Comparison of ENCODE assay signal across 8 cellular contexts in the genomic region with DNA sequence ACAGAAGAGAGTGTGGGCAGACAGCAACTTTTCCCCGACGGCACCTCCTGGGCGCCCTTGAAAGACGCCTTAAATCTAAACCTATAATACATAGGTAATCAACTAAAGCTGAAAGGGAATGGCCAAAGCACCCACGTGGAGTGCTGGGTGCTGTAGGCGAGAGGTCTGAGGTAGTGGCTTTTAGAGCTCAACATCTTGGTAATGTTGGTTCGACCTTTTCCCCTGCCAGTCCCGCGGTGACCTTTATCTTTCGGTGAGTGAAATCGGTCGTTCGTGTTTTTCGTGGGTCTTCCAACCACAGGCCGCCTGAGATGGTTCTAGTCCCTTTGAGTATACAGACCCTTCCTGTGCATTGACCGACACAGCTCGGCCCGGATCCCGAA. TPM values are rescaled to one million over a fixed set of nuclear protein-coding genes. Genes with fewer than 3 reads are reported as not detected.
DNase-seq lines count a peak whose midpoint lies in the region; ATAC-seq, FAIRE-seq and TF ChIP-seq lines count a peak whose summit lies in the region.

No MANE protein-coding gene starts in this region.

- no peaks in the 10 kb centered on the region for H3K79me2 ChIP-seq in endothelial cell of umbilical vein (ENCODE audit: control insufficient read depth, insufficient read depth, low read length)

- H4K20me1 ChIP-seq in endothelial cell of umbilical vein (replicated peaks; ENCODE audit: control insufficient read depth, extremely low read depth, insufficient read depth, low read length), result no peaks in the 10 kb centered on the region

- H3K9me3 Mint-ChIP-seq in CD14-positive monocyte, result peaks cover 8 to 46% (median 34%) of the 10 kb centered on the region in 7 donors

- H3K27ac ChIP-seq in endothelial cell of umbilical vein (ENCODE audit: insufficient read depth, low read depth, low read length), result no peak overlapping the region
- no peak overlapping the region for H3K27ac ChIP-seq in adrenal gland

- no peaks in the 10 kb centered on the region for H3K9me1 ChIP-seq in endothelial cell of umbilical vein (replicated peaks; ENCODE audit: control insufficient read depth, extremely low read depth, insufficient read depth, low read length)

- no peaks in the 10 kb centered on the region for H3K36me3 ChIP-seq in NT2/D1 (ENCODE audit: insufficient read depth, insufficient read length, low read length)
- no peaks in the 10 kb centered on the region for H3K36me3 ChIP-seq in endothelial cell of umbilical vein (ENCODE audit: control insufficient read depth in 2 of 2, extremely low read depth in 1 of 2, insufficient read depth in 2 of 2, low read length in 2 of 2)
- H3K36me3 ChIP-seq in adrenal gland (replicated peaks in 1 of 2), result no peaks in the 10 kb centered on the region

- peak overlapping the region in 1 of 7 donors; percentile 27 for H3K27ac Mint-ChIP-seq in CD14-positive monocyte

- FAIRE-seq in endothelial cell of umbilical vein (lab: Jason Lieb, UNC), result no peak
- no peak for FAIRE-seq in H54 (lab: Jason Lieb, UNC)

- H3K27me3 Mint-ChIP-seq in CD14-positive monocyte (ENCODE audit: low read depth in 3 of 3), result peaks cover 91 to 94% (median 92%) of the 10 kb centered on the region in 3 donors

- dilution Hi-C loops in endothelial cell of umbilical vein (cut with MboI; ENCODE audit: extremely low pct_ligation_motif_present, low sequenced_read_pairs), result no loop called here

- H3K4me1 ChIP-seq in NT2/D1 (ENCODE audit: insufficient read depth, insufficient read length) (no peaks in the 10 kb centered on the region), endothelial cell of umbilical vein (ENCODE audit: control insufficient read depth, extremely low read depth, insufficient read depth, low read length) (peaks cover 24% of the 10 kb centered on the region), adrenal gland (replicated peaks in 1 of 2) (peaks cover 3 to 22% of the 10 kb centered on the region in 2 donors)

- CTCF ChIA-PET in endothelial cell of umbilical vein (lab: Charles Lee), result interaction anchor here (3.0 kb wide), 2 partner anchors 19 to 50 kb away, joined by 17 to 20 read pairs; no protein-coding TSS in a partner anchor

- 1 to 3% (median 1%) methylated on average over 18 to 19 of the region's 19 CpGs for WGBS in adrenal gland, 4 donors

- H3K9me3 ChIP-seq in NT2/D1 (ENCODE audit: insufficient read depth, low read length) (no peaks in the 10 kb centered on the region), endothelial cell of umbilical vein (replicated peaks; ENCODE audit: control insufficient read depth, insufficient read depth, low read length) (no peaks in the 10 kb centered on the region), adrenal gland (replicated peaks in 1 of 3) (no peaks in the 10 kb centered on the region)

- intact Hi-C loops in CD14-positive monocyte (cut with micrococcal nuclease) (loop anchor here in 1 of 2 donors (5.0 kb wide), 1 partner anchor 50 kb away; a partner anchor contains a TSS), endothelial cell of umbilical vein (cut with micrococcal nuclease) (loop anchor here (1.0 to 5.0 kb wide), 3 partner anchors 19 to 170 kb away; a partner anchor contains a TSS), adrenal gland (cut with DNase I) (no loop called here)

- POLR2A ChIA-PET in endothelial cell of umbilical vein (lab: Charles Lee), result no interaction called here

- peak overlapping the region; percentile 44 for H3K4me3 ChIP-seq in NT2/D1 (ENCODE audit: insufficient read length, low read depth)
- peak overlapping the region in 2 of 3 experiments; percentile 17 to 49 for H3K4me3 ChIP-seq in endothelial cell of umbilical vein (replicated peaks in 1 of 3; ENCODE audit: insufficient read depth in 1 of 3, low read depth in 1 of 3, low read length in 3 of 3)
- H3K4me3 ChIP-seq in retinal pigment epithelial cell (ENCODE audit: low read length), result peak overlapping the region; percentile 57
- peak overlapping the region in 1 of 4 donors; percentile 9 for H3K4me3 ChIP-seq in adrenal gland

- no peak overlapping the region for H2AFZ ChIP-seq in endothelial cell of umbilical vein (ENCODE audit: low read depth, low read length)

- no peak for TF ChIP-seq POLR2A in endothelial cell of umbilical vein (IDR thresholded peaks at IDR 0.05; ENCODE audit: low read depth, low read length)
- no peak for TF ChIP-seq POLR2A in adrenal gland (IDR thresholded peaks at IDR 0.05)
- TF ChIP-seq POLR2A in H54 (IDR thresholded peaks at IDR 0.05; ENCODE audit: low read depth, low read length), result no peak

- peaks cover 39% of the 10 kb centered on the region for H3K4me1 Mint-ChIP-seq in CD14-positive monocyte

- H3K27me3 ChIP-seq in NT2/D1 (ENCODE audit: insufficient read depth, insufficient read length) (peaks cover 18% of the 10 kb centered on the region), endothelial cell of umbilical vein (ENCODE audit: control insufficient read depth in 2 of 2, insufficient read depth in 2 of 2, low read length in 2 of 2) (peaks cover 24 to 40% of the 10 kb centered on the region in 2 experiments), adrenal gland (peaks cover 27% of the 10 kb centered on the region)

- TF ChIP-seq CTCF in CD14-positive monocyte (IDR thresholded peaks at IDR 0.05) (no peak), endothelial cell of umbilical vein (IDR thresholded peaks at IDR 0.05; ENCODE audit: extremely low read depth in 1 of 2, insufficient read depth in 1 of 2, low read depth in 1 of 2, low read length in 2 of 2) (no peak), retinal pigment epithelial cell (conservative IDR thresholded peaks at IDR 0.05; ENCODE audit: low read depth, low read length) (no peak), adrenal gland (IDR thresholded peaks at IDR 0.05) (no peak)

- peak overlapping the region; percentile 78 to 88 for H3K4me3 Mint-ChIP-seq in CD14-positive monocyte

- peak overlapping the region; percentile 57 for H3K9ac ChIP-seq in NT2/D1 (ENCODE audit: insufficient read length, low read depth)
- H3K9ac ChIP-seq in endothelial cell of umbilical vein (replicated peaks; ENCODE audit: extremely low read depth, insufficient read depth, low read length), result no peak overlapping the region

- H3K36me3 Mint-ChIP-seq in CD14-positive monocyte, result peaks cover 8 to 25% of the 10 kb centered on the region in 2 donors

- H3K4me2 ChIP-seq in endothelial cell of umbilical vein (ENCODE audit: insufficient read depth, low read length), result peak overlapping the region; percentile 68

- DNase-seq in CD14-positive monocyte (ENCODE audit: low spot score) (no peak), NT2/D1 (ENCODE audit: low read depth, low spot score) (no peak), endothelial cell of umbilical vein (ENCODE audit: low read depth, low spot score) (no peak), retinal pigment epithelial cell (ENCODE audit: low read depth) (no peak), adrenal gland (no peak), H54 (ENCODE audit: insufficient read length, low spot score) (no peak)

- ATAC-seq in GM19467 (IDR thresholded peaks at IDR 0.05; ENCODE audit: unreplicated experiment) (peak; percentile 19), HG02884 (IDR thresholded peaks at IDR 0.05; ENCODE audit: unreplicated experiment) (no peak)

- BruUV-seq in endothelial cell of umbilical vein (replicated peaks; lab: Mats Ljungman, UMichigan), result no TSS peak

RNA-seq across cellular contexts. Expression of a gene that starts 9.1 kb away (rescaled TPM):
- not detected for polyA plus RNA-seq in CD14-positive monocyte
- total RNA-seq in endothelial cell of umbilical vein, result not detected in 2 replicates
- polyA plus RNA-seq in endothelial cell of umbilical vein, result not detected in 2 replicates
- polyA plus RNA-seq in endothelial cell of umbilical vein (2011; cell fraction: cytosol; rRNA removed), result not detected in 2 replicates
- polyA plus RNA-seq in endothelial cell of umbilical vein (2011; cell fraction: nucleus; rRNA removed), result not detected in 2 replicates
- not detected in 2 replicates for polyA plus RNA-seq in endothelial cell of umbilical vein (2012)
- not detected in 2 replicates for polyA minus RNA-seq in endothelial cell of umbilical vein
- not detected for polyA minus RNA-seq in endothelial cell of umbilical vein (2011; cell fraction: cytosol; rRNA and poly(A)+ RNA removed)
- not detected in 2 replicates for polyA minus RNA-seq in endothelial cell of umbilical vein (2011; cell fraction: nucleus; rRNA and poly(A)+ RNA removed)
- total RNA-seq in adrenal gland, result not detected
- polyA plus RNA-seq in adrenal gland, result not detected

RNA-seq across cellular contexts. Expression of a gene that starts 41.3 kb away (rescaled TPM):
- not detected for polyA plus RNA-seq in CD14-positive monocyte
- not detected in 2 replicates for total RNA-seq in endothelial cell of umbilical vein
- polyA plus RNA-seq in endothelial cell of umbilical vein, result not detected in 2 replicates
- not detected in 2 replicates for polyA plus RNA-seq in endothelial cell of umbilical vein (2011; cell fraction: cytosol; rRNA removed)
- polyA plus RNA-seq in endothelial cell of umbilical vein (2011; cell fraction: nucleus; rRNA removed), result not detected in 2 replicates
- not detected in 2 replicates for polyA plus RNA-seq in endothelial cell of umbilical vein (2012)
- not detected in 2 replicates for polyA minus RNA-seq in endothelial cell of umbilical vein
- not detected for polyA minus RNA-seq in endothelial cell of umbilical vein (2011; cell fraction: cytosol; rRNA and poly(A)+ RNA removed)
- not detected in 2 replicates for polyA minus RNA-seq in endothelial cell of umbilical vein (2011; cell fraction: nucleus; rRNA and poly(A)+ RNA removed)
- not detected for total RNA-seq in adrenal gland
- not detected for polyA plus RNA-seq in adrenal gland

RNA-seq across cellular contexts. Expression of a gene that starts 44.6 kb away (rescaled TPM):
- polyA plus RNA-seq in CD14-positive monocyte (not detected), endothelial cell of umbilical vein (not detected in 2 replicates), adrenal gland (under 1 TPM in 1 of 3 donors, not detected in 2; 0.57 TPM)
- total RNA-seq in endothelial cell of umbilical vein (not detected in 2 replicates), adrenal gland (not detected)
- not detected in 2 replicates for polyA plus RNA-seq in endothelial cell of umbilical vein (2011; cell fraction: cytosol; rRNA removed)
- not detected in 2 replicates for polyA plus RNA-seq in endothelial cell of umbilical vein (2011; cell fraction: nucleus; rRNA removed)
- not detected in 2 replicates for polyA plus RNA-seq in endothelial cell of umbilical vein (2012)
- polyA minus RNA-seq in endothelial cell of umbilical vein, result not detected in 2 replicates
- polyA minus RNA-seq in endothelial cell of umbilical vein (2011; cell fraction: cytosol; rRNA and poly(A)+ RNA removed), result not detected
- not detected in 2 replicates for polyA minus RNA-seq in endothelial cell of umbilical vein (2011; cell fraction: nucleus; rRNA and poly(A)+ RNA removed)

RNA-seq across cellular contexts. Expression of a gene that starts 51.9 kb away (rescaled TPM):
- polyA plus RNA-seq in CD14-positive monocyte (10 to 100 TPM; 49.1 to 85.8 TPM), endothelial cell of umbilical vein (27.4 and 35.1 TPM in 2 replicates), adrenal gland (10 to 100 TPM in 1 of 3 donors, 1 to 10 TPM in 2; 6.0 to 12.7 (median 9.8) TPM)
- total RNA-seq in endothelial cell of umbilical vein (6.9 and 8.7 TPM in 2 replicates), adrenal gland (10 to 100 TPM in 2 of 8 donors, 1 to 10 TPM in 6; 2.3 to 24.9 (median 7.8) TPM)
- polyA plus RNA-seq in endothelial cell of umbilical vein (2011; cell fraction: cytosol; rRNA removed), result 20.2 and 22.4 TPM in 2 replicates
- polyA plus RNA-seq in endothelial cell of umbilical vein (2011; cell fraction: nucleus; rRNA removed), result 9.6 and 11.6 TPM in 2 replicates
- polyA plus RNA-seq in endothelial cell of umbilical vein (2012), result 8.7 and 11.3 TPM in 2 replicates
- 36.5 and 39.6 TPM in 2 replicates for polyA minus RNA-seq in endothelial cell of umbilical vein
- polyA minus RNA-seq in endothelial cell of umbilical vein (2011; cell fraction: cytosol; rRNA and poly(A)+ RNA removed), result 2.0 TPM
- 2.9 and 3.7 TPM in 2 replicates for polyA minus RNA-seq in endothelial cell of umbilical vein (2011; cell fraction: nucleus; rRNA and poly(A)+ RNA removed)

RNA-seq across cellular contexts. Expression of a gene that starts 56.1 kb away (rescaled TPM):
- polyA plus RNA-seq in CD14-positive monocyte (10 to 100 TPM; 31.4 to 55.7 TPM), endothelial cell of umbilical vein (11.2 and 12.2 TPM in 2 replicates), adrenal gland (1 to 10 TPM; 1.8 to 10.0 (median 3.7) TPM)
- total RNA-seq in endothelial cell of umbilical vein (5.7 and 6.2 TPM in 2 replicates), adrenal gland (10 to 100 TPM in 1 of 8 donors, 1 to 10 TPM in 7; 1.0 to 12.0 (median 3.6) TPM)
- polyA plus RNA-seq in endothelial cell of umbilical vein (2011; cell fraction: cytosol; rRNA removed), result 9.9 and 10.4 TPM in 2 replicates
- polyA plus RNA-seq in endothelial cell of umbilical vein (2011; cell fraction: nucleus; rRNA removed), result 4.4 and 5.2 TPM in 2 replicates
- polyA plus RNA-seq in endothelial cell of umbilical vein (2012), result 6.6 and 7.8 TPM in 2 replicates
- polyA minus RNA-seq in endothelial cell of umbilical vein, result 8.2 and 9.7 TPM in 2 replicates
- polyA minus RNA-seq in endothelial cell of umbilical vein (2011; cell fraction: cytosol; rRNA and poly(A)+ RNA removed), result 3.1 TPM
- 1.7 and 3.8 TPM in 2 replicates for polyA minus RNA-seq in endothelial cell of umbilical vein (2011; cell fraction: nucleus; rRNA and poly(A)+ RNA removed)
